13 cellular contexts compared by ENCODE assay signal in genomic region chr12:66055837-66056319, GRCh38.
DNase-seq lines count a peak whose midpoint lies in the region; ATAC-seq and TF ChIP-seq lines count a peak whose summit lies in the region.
"Had no signal": no experiment of that assay in that cellular context is flagged by ENCODE, and none has a peak within 500 bp of the region (broad histone marks: within the 10 kb centered on the region; RNA-seq: fewer than 3 reads in every experiment).

No MANE protein-coding gene starts in this region.

- no peak for TF ChIP-seq CTCF in liver (IDR thresholded peaks at IDR 0.05; ENCODE audit: low read depth, low read length, missing input control)

- H4K91ac ChIP-seq in mesenchymal stem cell (ENCODE audit: low read length): no peak overlapping the region

- no peaks in the 10 kb centered on the region for H3K27me3 ChIP-seq in liver (ENCODE audit: control insufficient read depth in 4 of 4, insufficient read depth in 4 of 4, low read length in 3 of 4)
- no peaks in the 10 kb centered on the region for H3K27me3 ChIP-seq in mesenchymal stem cell (ENCODE audit: control insufficient read depth in 1 of 2, insufficient read depth in 1 of 2, low read length in 2 of 2)
- peaks cover 0 to 3% of the 10 kb centered on the region in 2 donors for H3K27me3 ChIP-seq in naive thymus-derived CD4-positive, alpha-beta T cell (ENCODE audit: control insufficient read depth in 2 of 2, insufficient read depth in 2 of 2, low read length in 2 of 2)
- H3K27me3 ChIP-seq: gastroesophageal sphincter, spleen had no signal

- H3K36me3 ChIP-seq in liver (ENCODE audit: control insufficient read depth in 4 of 4, insufficient read depth in 3 of 4, low read depth in 1 of 4, low read length in 3 of 4) (no peaks in the 10 kb centered on the region), mesenchymal stem cell (ENCODE audit: control insufficient read depth in 1 of 2, insufficient read depth in 2 of 2, low read depth in 1 of 2, low read length in 2 of 2) (no peaks in the 10 kb centered on the region)
- H3K36me3 ChIP-seq in naive thymus-derived CD4-positive, alpha-beta T cell (ENCODE audit: control insufficient read depth in 2 of 3, insufficient read depth in 3 of 3, low read length in 3 of 3): no peaks in the 10 kb centered on the region
- H3K36me3 ChIP-seq: gastroesophageal sphincter, spleen had no signal

- no peak overlapping the region for H2BK15ac ChIP-seq in mesenchymal stem cell (ENCODE audit: low read depth, poor library complexity, severe bottlenecking)

- H3K9me3 Mint-ChIP-seq in naive thymus-derived CD4-positive, alpha-beta T cell: no peaks in the 10 kb centered on the region

- ATAC-seq in GM19023 (IDR thresholded peaks at IDR 0.05; ENCODE audit: unreplicated experiment): peak; percentile 75
- peak; percentile 91 for ATAC-seq in HG02571 (IDR thresholded peaks at IDR 0.05; ENCODE audit: unreplicated experiment)
- peak; percentile 77 for ATAC-seq in HG03457 (IDR thresholded peaks at IDR 0.05; ENCODE audit: unreplicated experiment)
- ATAC-seq in naive thymus-derived CD4-positive, alpha-beta T cell: no peak
- ATAC-seq: gastroesophageal sphincter, mucosa of descending colon had no signal

- H3K27me3 Mint-ChIP-seq in naive thymus-derived CD4-positive, alpha-beta T cell: peaks cover 13 to 31% (median 17%) of the 10 kb centered on the region in 5 donors

- peak; percentile 15 for TF ChIP-seq RAD21 in liver (IDR thresholded peaks at IDR 0.05)

- 54% methylated on average over 2 of the region's 2 CpGs for WGBS in liver
- 97% methylated on average over 2 of the region's 2 CpGs for WGBS in mesenchymal stem cell

- CTCF ChIA-PET in naive thymus-derived CD4-positive, alpha-beta T cell (lab: Charles Lee): no interaction called here

- DNase-seq in NCI-H748 treated with DMSO at 0.1 percent for 48 hours (lab: John Stamatoyannopoulos, UW): no peak
- DNase-seq in cardiac septum (ENCODE audit: low spot score): no peak
- DNase-seq in mesenchymal stem cell: no peak
- no peak for DNase-seq in naive thymus-derived CD4-positive, alpha-beta T cell
- DNase-seq: activated CD8-positive, alpha-beta memory T cell treated with anti-CD3 and anti-CD28 coated beads, Interleukin-2, amount 50 U/mL, for 4 hours; mucosa of descending colon; NCI-H187; spleen had no signal

- no peak overlapping the region for H3K23ac ChIP-seq in mesenchymal stem cell (ENCODE audit: low read length in 2 of 2)

- no peak overlapping the region for H2BK12ac ChIP-seq in mesenchymal stem cell (ENCODE audit: low read length in 2 of 2)

- no peak overlapping the region for H4K8ac ChIP-seq in mesenchymal stem cell (ENCODE audit: low read length)

- H3K4me3 ChIP-seq in liver (ENCODE audit: low read depth in 1 of 3, low read length in 3 of 3) (no peak overlapping the region), mesenchymal stem cell (ENCODE audit: insufficient read depth in 1 of 2, low read depth in 1 of 2, low read length in 2 of 2) (no peak overlapping the region)
- H3K4me3 ChIP-seq in naive thymus-derived CD4-positive, alpha-beta T cell (ENCODE audit: low read length): no peak overlapping the region
- H3K4me3 ChIP-seq: gastroesophageal sphincter, mucosa of descending colon, spleen had no signal

- no peak overlapping the region for H2BK5ac ChIP-seq in mesenchymal stem cell (ENCODE audit: low read depth, low read length, poor library complexity, severe bottlenecking)

- H3K27ac ChIP-seq in liver (ENCODE audit: low read depth in 1 of 2, low read length in 2 of 2) (no peak overlapping the region), mesenchymal stem cell (ENCODE audit: low read length, poor library complexity, severe bottlenecking) (no peak overlapping the region)
- no peak overlapping the region for H3K27ac ChIP-seq in naive thymus-derived CD4-positive, alpha-beta T cell (ENCODE audit: low read depth, low read length)
- H3K27ac ChIP-seq: gastroesophageal sphincter, spleen had no signal

- H2BK120ac ChIP-seq in mesenchymal stem cell (ENCODE audit: low read depth, low read length): no peak overlapping the region

- H2AFZ ChIP-seq in mesenchymal stem cell (ENCODE audit: low read depth, low read length): no peak overlapping the region

- no peak overlapping the region for H3K4me2 ChIP-seq in mesenchymal stem cell (ENCODE audit: low read length, poor library complexity, severe bottlenecking)

- no peaks in the 10 kb centered on the region for H3K4me1 Mint-ChIP-seq in naive thymus-derived CD4-positive, alpha-beta T cell

- no peaks in the 10 kb centered on the region for H3K79me1 ChIP-seq in mesenchymal stem cell (replicated peaks; ENCODE audit: low read length, poor library complexity, severe bottlenecking)

- no peak overlapping the region for H3K18ac ChIP-seq in mesenchymal stem cell (ENCODE audit: low read depth in 1 of 2, low read length in 2 of 2)

- intact Hi-C loops in cardiac septum (cut with DNase I): no loop called here
- intact Hi-C loops in naive thymus-derived CD4-positive, alpha-beta T cell (cut with micrococcal nuclease): no loop called here

- H3K36me3 Mint-ChIP-seq in naive thymus-derived CD4-positive, alpha-beta T cell: no peaks in the 10 kb centered on the region

- no peak overlapping the region for H3K27ac Mint-ChIP-seq in naive thymus-derived CD4-positive, alpha-beta T cell

- H3K9me3 ChIP-seq in liver (ENCODE audit: control insufficient read depth in 4 of 4, low read length in 3 of 4) (no peaks in the 10 kb centered on the region), mesenchymal stem cell (ENCODE audit: control insufficient read depth, low read length) (no peaks in the 10 kb centered on the region)
- H3K9me3 ChIP-seq in naive thymus-derived CD4-positive, alpha-beta T cell (ENCODE audit: control insufficient read depth in 2 of 3, low read length in 3 of 3): no peaks in the 10 kb centered on the region
- H3K9me3 ChIP-seq: gastroesophageal sphincter, mucosa of descending colon, spleen had no signal

- H3K14ac ChIP-seq in mesenchymal stem cell (ENCODE audit: low read length in 2 of 2): no peak overlapping the region

- H3K4me3 Mint-ChIP-seq in naive thymus-derived CD4-positive, alpha-beta T cell: no peak overlapping the region

- POLR2A ChIA-PET in naive thymus-derived CD4-positive, alpha-beta T cell (lab: Charles Lee): no interaction called here

- H3K4ac ChIP-seq in mesenchymal stem cell (ENCODE audit: low read depth in 1 of 2, low read length in 2 of 2): no peak overlapping the region

- peaks cover 0 to 2% (median under 1%) of the 10 kb centered on the region in 4 donors for H3K4me1 ChIP-seq in liver (ENCODE audit: control insufficient read depth in 4 of 4, insufficient read depth in 4 of 4, low read length in 3 of 4)
- no peaks in the 10 kb centered on the region for H3K4me1 ChIP-seq in mesenchymal stem cell (ENCODE audit: control insufficient read depth, insufficient read depth, low read depth, low read length)
- no peaks in the 10 kb centered on the region for H3K4me1 ChIP-seq in naive thymus-derived CD4-positive, alpha-beta T cell (ENCODE audit: control insufficient read depth in 2 of 2, insufficient read depth in 2 of 2, low read length in 2 of 2)
- H3K4me1 ChIP-seq: gastroesophageal sphincter, spleen had no signal

- H2AK5ac ChIP-seq in mesenchymal stem cell (ENCODE audit: low read length, severe bottlenecking): no peak overlapping the region

- H3K9ac ChIP-seq in liver (ENCODE audit: low read depth in 1 of 2, low read length in 2 of 2): no peak overlapping the region
- no peak overlapping the region for H3K9ac ChIP-seq in mesenchymal stem cell (ENCODE audit: low read length)

TF ChIP-seq in liver, 16 proteins besides CTCF, POLR2A, EP300 and RAD21:
- TF ChIP-seq ZBTB33 (IDR thresholded peaks at IDR 0.05): no peak
- peak in 1 of 2 donors; percentile 22 for TF ChIP-seq RXRA (IDR thresholded peaks at IDR 0.05)
- TF ChIP-seq MAX (IDR thresholded peaks at IDR 0.05): peak; percentile 39
- TF ChIP-seq GABPA (IDR thresholded peaks at IDR 0.05 in 1 of 2, conservative IDR thresholded peaks at IDR 0.05 in 1 of 2): no peak
- TF ChIP-seq HNF4A (conservative IDR thresholded peaks at IDR 0.05): peak; percentile 36 to 48
